ENCODE assay signal across 21 cellular contexts in the genomic region with DNA sequence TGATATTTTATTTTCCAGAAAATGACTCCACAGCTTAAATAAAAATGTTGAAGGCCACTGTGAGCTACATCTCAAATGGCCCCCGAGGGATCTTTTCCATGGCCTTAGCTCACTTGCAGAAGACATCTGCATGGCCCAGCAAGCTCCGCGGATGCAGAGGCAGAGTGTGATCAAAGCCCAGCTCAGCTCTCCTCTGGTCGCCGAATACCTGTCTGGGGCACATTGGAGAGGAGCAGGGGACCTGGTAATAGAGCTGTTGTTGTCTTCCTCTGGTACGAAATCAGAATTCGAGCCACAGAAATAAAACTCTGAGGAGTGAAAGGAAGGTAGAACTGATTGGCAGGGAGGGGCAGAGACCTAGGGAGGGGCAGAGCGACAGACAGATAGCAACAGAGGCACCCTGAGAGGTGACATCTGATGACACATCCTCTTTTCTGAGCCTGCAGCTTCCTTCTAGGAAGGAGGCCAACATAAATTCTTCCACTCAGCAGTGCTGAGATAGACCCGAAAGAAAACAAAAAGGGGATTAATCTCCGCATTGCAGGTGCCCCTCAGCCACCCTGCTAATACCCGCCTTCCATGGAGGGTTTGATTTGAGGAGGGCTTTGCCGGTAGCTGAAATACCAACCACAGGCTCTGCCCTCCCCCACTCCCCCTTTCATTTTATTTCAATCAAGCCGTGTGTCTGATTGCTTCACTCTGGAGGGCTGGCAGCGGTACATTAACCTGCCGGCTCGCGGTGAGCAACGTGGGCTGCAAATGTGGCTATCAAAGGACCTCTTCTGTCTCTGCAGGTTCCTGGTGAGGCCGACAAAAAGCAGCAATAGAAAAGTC.
A peak's percentile ranks its signal among the peaks of the same experiment; 100 is the strongest.
DNase-seq lines count a peak whose midpoint lies in the region; ATAC-seq and TF ChIP-seq lines count a peak whose summit lies in the region.
"Had no signal": no experiment of that assay in that cellular context is flagged by ENCODE, and none has a peak within 500 bp of the region (broad histone marks: within the 10 kb centered on the region; RNA-seq: fewer than 3 reads in every experiment).

No MANE protein-coding gene starts in this region.

- no peak for DNase-seq in activated T-cell treated with anti-CD3 and anti-CD28 coated beads, Interleukin-2, amount 50 U/mL, for 72 hours
- DNase-seq in activated T-cell treated with anti-CD3 and anti-CD28 coated beads for 4 hours (no peak), head of caudate nucleus (peak in 25 of 42 donors; percentile 4 to 71 (median 30)), NCI-H1048 (lab: John Stamatoyannopoulos, UW) (no peak), foreskin fibroblast (no peak), erythroblast (lab: John Stamatoyannopoulos, UW) (no peak)
- DNase-seq in activated CD8-positive, alpha-beta T cell treated with anti-CD3 and anti-CD28 coated beads, Interleukin-2, amount 10 ng/mL, durations not matched to agents 7 days and 5 days, result peak; percentile 50
- peak in 1 of 2 donors; percentile 13 for DNase-seq in stimulated activated naive CD8-positive, alpha-beta T cell treated with anti-CD3 and anti-CD28 coated beads, Interleukin-15, amount 100 ng/mL, for 72 hours
- DNase-seq: CD4-positive, alpha-beta memory T cell; HCEC 1CT; Kasumi-1; left cardiac atrium; NCI-H1092 treated with DMSO at 0.1 percent for 48 hours; NCI-H2081 treated with DMSO at 0.1 percent for 48 hours; NCI-H524; nephron progenitor cell; stomach; upper lobe of right lung; WERI-Rb-1 had no signal

- no peak overlapping the region for H3K4me3 ChIP-seq in foreskin fibroblast (ENCODE audit: low read depth in 1 of 2, low read length in 2 of 2)
- H3K4me3 ChIP-seq: stomach, upper lobe of right lung had no signal

- peak overlapping the region; percentile 32 to 63 for H3K4me3 Mint-ChIP-seq in activated T-cell treated with anti-CD3 and anti-CD28 coated beads, Interleukin-2, amount 50 U/mL, for 72 hours
- H3K4me3 Mint-ChIP-seq in activated CD8-positive, alpha-beta T cell treated with anti-CD3 and anti-CD28 coated beads, Interleukin-2, amount 10 ng/mL, durations not matched to agents 7 days and 5 days, result peak overlapping the region; percentile 34
- peak overlapping the region; percentile 65 to 70 for H3K4me3 Mint-ChIP-seq in stimulated activated naive CD8-positive, alpha-beta T cell treated with anti-CD3 and anti-CD28 coated beads, Interleukin-15, amount 100 ng/mL, for 72 hours
- H3K4me3 Mint-ChIP-seq: CD4-positive, alpha-beta memory T cell; mesothelial cell of epicardium; nephron progenitor cell had no signal

- peaks cover 6% of the 10 kb centered on the region for H3K27me3 Mint-ChIP-seq in activated T-cell treated with anti-CD3 and anti-CD28 coated beads, Interleukin-2, amount 50 U/mL, for 72 hours (ENCODE audit: low read depth)
- peaks cover 3% of the 10 kb centered on the region for H3K27me3 Mint-ChIP-seq in activated CD8-positive, alpha-beta T cell treated with anti-CD3 and anti-CD28 coated beads, Interleukin-2, amount 10 ng/mL, durations not matched to agents 7 days and 5 days (ENCODE audit: low read depth)
- H3K27me3 Mint-ChIP-seq in stimulated activated naive CD8-positive, alpha-beta T cell treated with anti-CD3 and anti-CD28 coated beads, Interleukin-15, amount 100 ng/mL, for 72 hours, result peaks cover 20% of the 10 kb centered on the region

- peaks cover 0 to 2% of the 10 kb centered on the region in 2 donors for H3K9me3 Mint-ChIP-seq in activated T-cell treated with anti-CD3 and anti-CD28 coated beads, Interleukin-2, amount 50 U/mL, for 72 hours
- H3K9me3 Mint-ChIP-seq in activated CD8-positive, alpha-beta T cell treated with anti-CD3 and anti-CD28 coated beads, Interleukin-2, amount 10 ng/mL, durations not matched to agents 7 days and 5 days (ENCODE audit: insufficient read depth), result no peaks in the 10 kb centered on the region
- no peaks in the 10 kb centered on the region for H3K9me3 Mint-ChIP-seq in stimulated activated naive CD8-positive, alpha-beta T cell treated with anti-CD3 and anti-CD28 coated beads, Interleukin-15, amount 100 ng/mL, for 72 hours
- H3K9me3 Mint-ChIP-seq: mesothelial cell of epicardium, nephron progenitor cell had no signal

- H3K27ac Mint-ChIP-seq in activated T-cell treated with anti-CD3 and anti-CD28 coated beads, Interleukin-2, amount 50 U/mL, for 72 hours, result no peak overlapping the region
- H3K27ac Mint-ChIP-seq in activated CD8-positive, alpha-beta T cell treated with anti-CD3 and anti-CD28 coated beads, Interleukin-2, amount 10 ng/mL, durations not matched to agents 7 days and 5 days, result peak overlapping the region; percentile 68
- H3K27ac Mint-ChIP-seq in stimulated activated naive CD8-positive, alpha-beta T cell treated with anti-CD3 and anti-CD28 coated beads, Interleukin-15, amount 100 ng/mL, for 72 hours, result peak overlapping the region; percentile 71 to 91
- H3K27ac Mint-ChIP-seq: CD4-positive, alpha-beta memory T cell; mesothelial cell of epicardium; nephron progenitor cell had no signal

- no peak for TF ChIP-seq CTCF in foreskin fibroblast (IDR thresholded peaks at IDR 0.05; ENCODE audit: low read depth, low read length)

- intact Hi-C loops in head of caudate nucleus (cut with DNase I), result no loop called here

- H3K4me1 Mint-ChIP-seq in activated T-cell treated with anti-CD3 and anti-CD28 coated beads, Interleukin-2, amount 50 U/mL, for 72 hours (ENCODE audit: low read depth), result no peaks in the 10 kb centered on the region
- H3K4me1 Mint-ChIP-seq in activated CD8-positive, alpha-beta T cell treated with anti-CD3 and anti-CD28 coated beads, Interleukin-2, amount 10 ng/mL, durations not matched to agents 7 days and 5 days (ENCODE audit: low read depth), result peaks cover 55% of the 10 kb centered on the region
- H3K4me1 Mint-ChIP-seq in stimulated activated naive CD8-positive, alpha-beta T cell treated with anti-CD3 and anti-CD28 coated beads, Interleukin-15, amount 100 ng/mL, for 72 hours, result peaks cover 34% of the 10 kb centered on the region

- POLR2A ChIA-PET in activated CD8-positive, alpha-beta T cell treated with anti-CD3 and anti-CD28 coated beads, Interleukin-2, amount 10 ng/mL, durations not matched to agents 7 days and 5 days (lab: Charles Lee), result no interaction called here

- TF ChIP-seq POLR2A in erythroblast (IDR thresholded peaks at IDR 0.05; ENCODE audit: low read length), result no peak

- no peaks in the 10 kb centered on the region for H3K36me3 Mint-ChIP-seq in activated T-cell treated with anti-CD3 and anti-CD28 coated beads, Interleukin-2, amount 50 U/mL, for 72 hours (ENCODE audit: insufficient read depth in 2 of 2)
- H3K36me3 Mint-ChIP-seq in activated CD8-positive, alpha-beta T cell treated with anti-CD3 and anti-CD28 coated beads, Interleukin-2, amount 10 ng/mL, durations not matched to agents 7 days and 5 days (ENCODE audit: low read depth), result peaks cover 2% of the 10 kb centered on the region
- H3K36me3 Mint-ChIP-seq: CD4-positive, alpha-beta memory T cell; mesothelial cell of epicardium had no signal

- peak in 1 of 2 donors; percentile 51 for ATAC-seq in activated T-cell treated with anti-CD3 and anti-CD28 coated beads, Interleukin-2, amount 50 U/mL, for 72 hours (replicated peaks in 1 of 2)
- peak; percentile 85 for ATAC-seq in activated CD8-positive, alpha-beta T cell treated with anti-CD3 and anti-CD28 coated beads, Interleukin-2, amount 10 ng/mL, durations not matched to agents 7 days and 5 days
- peak; percentile 78 for ATAC-seq in stimulated activated naive CD8-positive, alpha-beta T cell treated with anti-CD3 and anti-CD28 coated beads, Interleukin-15, amount 100 ng/mL, for 72 hours
- ATAC-seq: Right ventricle myocardium inferior, upper lobe of right lung had no signal

- CTCF ChIA-PET in activated CD8-positive, alpha-beta T cell treated with anti-CD3 and anti-CD28 coated beads, Interleukin-2, amount 10 ng/mL, durations not matched to agents 7 days and 5 days (lab: Charles Lee), result interaction anchor here (1.5 kb wide), 1 partner anchor 53 kb away, joined by 3 read pairs; no protein-coding TSS in a partner anchor

Comparison
In these comparisons a context has a peak if more than half of its experiments do, and no peak if none do; other contexts are left out.
1. DNase-seq: peak in activated CD8-positive, alpha-beta T cell treated with anti-CD3 and anti-CD28 coated beads, Interleukin-2, amount 10 ng/mL, durations not matched to agents 7 days and 5 days (single experiment) and head of caudate nucleus (25 of 42); none in activated T-cell treated with anti-CD3 and anti-CD28 coated beads, Interleukin-2, amount 50 U/mL, for 72 hours (0 of 2), activated T-cell treated with anti-CD3 and anti-CD28 coated beads for 4 hours (single experiment), NCI-H1048 (single experiment), foreskin fibroblast (0 of 2) and erythroblast (0 of 2).
2. Peak in every context shown above with its lines, with median percentiles within 50 percentile points of each other: H3K4me3 Mint-ChIP-seq.